ENCODE assay signal across 9 cellular contexts in genomic region chr7:151351967-151352366, GRCh38. TPM values are rescaled to one million over a fixed set of nuclear protein-coding genes. Genes with fewer than 3 reads are reported as not detected.
A peak's percentile ranks its signal among the peaks of the same experiment; 100 is the strongest.
DNase-seq lines count a peak whose midpoint lies in the region; ATAC-seq and TF ChIP-seq lines count a peak whose summit lies in the region.
"Had no signal": no experiment of that assay in that cellular context is flagged by ENCODE, and none has a peak within 500 bp of the region (broad histone marks: within the 10 kb centered on the region; RNA-seq: fewer than 3 reads in every experiment).

No MANE protein-coding gene starts in this region.

- TF ChIP-seq CTCF in OCI-LY3 (IDR thresholded peaks at IDR 0.05; ENCODE audit: low read depth, low read length) (no peak), esophagus squamous epithelium (IDR thresholded peaks at IDR 0.05) (no peak)

- H3K9me3 ChIP-seq in OCI-LY3 (ENCODE audit: insufficient read depth, low read length) (no peaks in the 10 kb centered on the region), esophagus squamous epithelium (no peaks in the 10 kb centered on the region)

- H3K4me2 ChIP-seq in OCI-LY3 (ENCODE audit: low read length), result peak overlapping the region; percentile 68

- H3K27me3 ChIP-seq in OCI-LY3 (ENCODE audit: low read depth, low read length) (no peaks in the 10 kb centered on the region), esophagus squamous epithelium (no peaks in the 10 kb centered on the region)

- peaks cover 33% of the 10 kb centered on the region for H3K4me1 ChIP-seq in OCI-LY3 (ENCODE audit: low read length)
- peaks cover 7 to 34% (median 10%) of the 10 kb centered on the region in 3 donors for H3K4me1 ChIP-seq in esophagus squamous epithelium

- peak overlapping the region; percentile 51 for H3K4me3 ChIP-seq in OCI-LY3 (ENCODE audit: low read length)
- no peak overlapping the region for H3K4me3 ChIP-seq in esophagus squamous epithelium

- H3K27ac Mint-ChIP-seq in activated naive CD4-positive, alpha-beta T cell treated with anti-CD3 and anti-CD28 coated beads, Interleukin-2, amount 50 U/mL, for 24 hours, result peak overlapping the region; percentile 95
- H3K27ac Mint-ChIP-seq: progenitor cell of endocrine pancreas had no signal

- peak overlapping the region; percentile 79 for H3K4me3 Mint-ChIP-seq in activated naive CD4-positive, alpha-beta T cell treated with anti-CD3 and anti-CD28 coated beads, Interleukin-2, amount 50 U/mL, for 24 hours

- H4K20me1 ChIP-seq in OCI-LY3 (ENCODE audit: insufficient read depth, low read length), result peaks cover 3% of the 10 kb centered on the region; the same call in 1 of the 2 replicates

- peak overlapping the region; percentile 30; the same call in 1 of the 2 replicates for H3K27ac ChIP-seq in OCI-LY3 (ENCODE audit: low read length)
- H3K27ac ChIP-seq in esophagus squamous epithelium, result no peak overlapping the region

- intact Hi-C loops in esophagus squamous epithelium (cut with DNase I), result no loop called here

- H3K36me3 ChIP-seq in OCI-LY3 (replicated peaks; ENCODE audit: low read depth, low read length) (peaks cover 29% of the 10 kb centered on the region), esophagus squamous epithelium (peaks cover 6 to 96% (median 17%) of the 10 kb centered on the region in 3 donors)

- peaks cover 67% of the 10 kb centered on the region for H3K4me1 Mint-ChIP-seq in activated naive CD4-positive, alpha-beta T cell treated with anti-CD3 and anti-CD28 coated beads, Interleukin-2, amount 50 U/mL, for 24 hours

- DNase-seq in stimulated activated CD8-positive, alpha-beta memory T cell treated with anti-CD3 and anti-CD28 coated beads, Interleukin-4, amount 100 ng/mL, for 48 hours, result peak; percentile 63
- DNase-seq in esophagus squamous epithelium (lab: John Stamatoyannopoulos, UW) (no peak), HuH-7.5 (ENCODE audit: low spot score) (no peak), NCI-H510A treated with DMSO at 0.1 percent for 48 hours (lab: John Stamatoyannopoulos, UW) (no peak), SHP77 (lab: John Stamatoyannopoulos, UW) (no peak)

- WGBS in esophagus squamous epithelium, 2 donors, result 57 to 58% methylated on average over 3 to 6 of the region's 6 CpGs

- no peak for TF ChIP-seq POLR2A in esophagus squamous epithelium (IDR thresholded peaks at IDR 0.05)

- H2AFZ ChIP-seq in OCI-LY3 (ENCODE audit: low read depth, low read length), result peak overlapping the region; percentile 93

- no peaks in the 10 kb centered on the region for H3K9me3 Mint-ChIP-seq in activated naive CD4-positive, alpha-beta T cell treated with anti-CD3 and anti-CD28 coated beads, Interleukin-2, amount 50 U/mL, for 24 hours

- no peaks in the 10 kb centered on the region for H3K79me2 ChIP-seq in OCI-LY3 (ENCODE audit: low read length)

- H3K36me3 Mint-ChIP-seq in activated naive CD4-positive, alpha-beta T cell treated with anti-CD3 and anti-CD28 coated beads, Interleukin-2, amount 50 U/mL, for 24 hours, result peaks cover 12% of the 10 kb centered on the region

- H3K9ac ChIP-seq in OCI-LY3 (ENCODE audit: low read length), result no peak overlapping the region; the same call in 1 of the 2 replicates

- no peaks in the 10 kb centered on the region for H3K27me3 Mint-ChIP-seq in activated naive CD4-positive, alpha-beta T cell treated with anti-CD3 and anti-CD28 coated beads, Interleukin-2, amount 50 U/mL, for 24 hours
- H3K27me3 Mint-ChIP-seq: progenitor cell of endocrine pancreas had no signal

- peak; percentile 47 for ATAC-seq in GM21423 (IDR thresholded peaks at IDR 0.05; ENCODE audit: unreplicated experiment)

RNA-seq across cellular contexts. Expression of gene NUB1, which starts 10.4 kb away (rescaled TPM):
- 10 to 100 TPM; 16.8 to 46.7 (median 26.1) TPM for total RNA-seq in esophagus squamous epithelium

RNA-seq across cellular contexts. Expression of gene WDR86, which starts 57.9 kb away (rescaled TPM):
- total RNA-seq in esophagus squamous epithelium, result 1 to 10 TPM in 2 of 4 donors, under 1 TPM in 2; 0.53 to 4.6 (median 1.5) TPM
